Comparison of ENCODE assay signal across 12 cellular contexts in the genomic region with DNA sequence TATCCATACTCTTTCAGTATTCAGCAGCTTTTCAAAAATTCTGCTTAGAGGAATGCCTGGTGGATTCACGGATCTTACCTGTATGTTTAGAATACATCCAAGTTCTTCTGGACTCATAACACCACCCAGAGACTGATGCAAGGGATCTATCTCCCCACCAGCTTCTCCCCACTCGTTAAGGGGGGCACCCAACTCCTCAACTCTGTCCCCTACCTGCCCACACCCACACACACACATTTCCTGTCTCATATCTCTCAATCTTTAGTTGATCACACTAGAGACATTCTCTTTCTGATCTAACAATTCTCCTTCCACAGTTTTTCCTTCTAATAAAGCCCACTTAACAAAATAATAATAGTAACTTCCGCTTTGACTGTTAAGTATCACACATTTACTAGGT.
DNase-seq lines count a peak whose midpoint lies in the region; ATAC-seq and TF ChIP-seq lines count a peak whose summit lies in the region.
"Had no signal": no experiment of that assay in that cellular context is flagged by ENCODE, and none has a peak within 500 bp of the region (broad histone marks: within the 10 kb centered on the region; RNA-seq: fewer than 3 reads in every experiment).

No MANE protein-coding gene starts in this region.

- H4K20me1 ChIP-seq in Loucy (ENCODE audit: insufficient read depth, low read length, poor library complexity, severe bottlenecking), result no peaks in the 10 kb centered on the region

- H3K36me3 Mint-ChIP-seq in activated CD8-positive, alpha-beta memory T cell treated with anti-CD3 and anti-CD28 coated beads, Interleukin-2, amount 10 ng/mL, durations not matched to agents 7 days and 5 days, result peaks cover 23% of the 10 kb centered on the region
- no peaks in the 10 kb centered on the region for H3K36me3 Mint-ChIP-seq in endothelial cell (ENCODE audit: low read depth, unreplicated experiment)

- H3K9me3 ChIP-seq in Loucy (ENCODE audit: insufficient read depth, low read depth, low read length), result no peaks in the 10 kb centered on the region
- H3K9me3 ChIP-seq: HAP-1 had no signal

- peaks cover 17% of the 10 kb centered on the region for H3K4me1 ChIP-seq in Loucy (ENCODE audit: insufficient read depth, low read length, poor library complexity, severe bottlenecking)
- H3K4me1 ChIP-seq: HAP-1 had no signal

- H3K4me1 Mint-ChIP-seq in activated CD8-positive, alpha-beta memory T cell treated with anti-CD3 and anti-CD28 coated beads, Interleukin-2, amount 10 ng/mL, durations not matched to agents 7 days and 5 days, result peaks cover 26% of the 10 kb centered on the region
- no peaks in the 10 kb centered on the region for H3K4me1 Mint-ChIP-seq in endothelial cell (ENCODE audit: unreplicated experiment)

- no peaks in the 10 kb centered on the region for H3K36me3 ChIP-seq in Loucy (ENCODE audit: insufficient read depth, low read length)
- H3K36me3 ChIP-seq: HAP-1 had no signal

- no peak overlapping the region for H3K4me3 ChIP-seq in Loucy (ENCODE audit: low read length, poor library complexity, severe bottlenecking)
- H3K4me3 ChIP-seq: HAP-1 had no signal

- H3K9me3 Mint-ChIP-seq in activated CD8-positive, alpha-beta memory T cell treated with anti-CD3 and anti-CD28 coated beads, Interleukin-2, amount 10 ng/mL, durations not matched to agents 7 days and 5 days (ENCODE audit: low read depth), result peaks cover 9% of the 10 kb centered on the region
- peaks cover 5% of the 10 kb centered on the region for H3K9me3 Mint-ChIP-seq in endothelial cell (ENCODE audit: unreplicated experiment)

- ATAC-seq in activated CD8-positive, alpha-beta memory T cell treated with anti-CD3 and anti-CD28 coated beads, Interleukin-2, amount 10 ng/mL, durations not matched to agents 7 days and 5 days, result no peak
- ATAC-seq in HG03565 (IDR thresholded peaks at IDR 0.05; ENCODE audit: unreplicated experiment), result no peak

- no peaks in the 10 kb centered on the region for H3K27me3 ChIP-seq in Loucy (ENCODE audit: insufficient read depth, low read length, poor library complexity, severe bottlenecking)

- no peak overlapping the region for H3K9ac ChIP-seq in Loucy (ENCODE audit: low read depth, low read length, poor library complexity, severe bottlenecking)

- TF ChIP-seq CTCF in Loucy (conservative IDR thresholded peaks at IDR 0.05; ENCODE audit: low read length) (no peak), endothelial cell (IDR thresholded peaks at IDR 0.05; ENCODE audit: unreplicated experiment) (no peak)

- H3K9me2 ChIP-seq in Loucy (replicated peaks; ENCODE audit: low read depth, low read length), result no peaks in the 10 kb centered on the region

- no peak overlapping the region for H3K4me3 Mint-ChIP-seq in activated CD8-positive, alpha-beta memory T cell treated with anti-CD3 and anti-CD28 coated beads, Interleukin-2, amount 10 ng/mL, durations not matched to agents 7 days and 5 days
- no peak overlapping the region for H3K4me3 Mint-ChIP-seq in endothelial cell (ENCODE audit: unreplicated experiment)
- H3K4me3 Mint-ChIP-seq: CD4-positive, alpha-beta memory T cell; HFFc6 had no signal

- H3K4me2 ChIP-seq in Loucy (ENCODE audit: low read depth, low read length, poor library complexity, severe bottlenecking), result peak overlapping the region; percentile 23

- DNase-seq in activated CD8-positive, alpha-beta memory T cell treated with anti-CD3 and anti-CD28 coated beads, Interleukin-2, amount 10 ng/mL, durations not matched to agents 7 days and 5 days, result no peak
- DNase-seq in activated CD8-positive, alpha-beta memory T cell treated with anti-CD3 and anti-CD28 coated beads for 24 hours, result no peak
- no peak for DNase-seq in endothelial cell (ENCODE audit: low spot score)
- DNase-seq in NOMO-1 (lab: John Stamatoyannopoulos, UW; ENCODE audit: unreplicated experiment in 2 of 2), result no peak
- DNase-seq: Calu3; CD4-positive, alpha-beta memory T cell; DMS53; GOT3 had no signal

- H2AFZ ChIP-seq in Loucy (ENCODE audit: low read length), result no peak overlapping the region

- H3K79me2 ChIP-seq in Loucy (ENCODE audit: insufficient read depth, low read length), result no peaks in the 10 kb centered on the region

- H3K27ac Mint-ChIP-seq in activated CD8-positive, alpha-beta memory T cell treated with anti-CD3 and anti-CD28 coated beads, Interleukin-2, amount 10 ng/mL, durations not matched to agents 7 days and 5 days, result peak overlapping the region; percentile 11
- peak overlapping the region; percentile 25 for H3K27ac Mint-ChIP-seq in endothelial cell (ENCODE audit: unreplicated experiment)
- H3K27ac Mint-ChIP-seq: CD4-positive, alpha-beta memory T cell; HFFc6 had no signal

- CTCF ChIA-PET in activated CD8-positive, alpha-beta memory T cell treated with anti-CD3 and anti-CD28 coated beads, Interleukin-2, amount 10 ng/mL, durations not matched to agents 7 days and 5 days (lab: Charles Lee), result no interaction called here

- no peaks in the 10 kb centered on the region; the same call in 1 of the 2 replicates for H3F3A ChIP-seq in Loucy (ENCODE audit: low read depth)

- no peaks in the 10 kb centered on the region for H3K27me3 Mint-ChIP-seq in activated CD8-positive, alpha-beta memory T cell treated with anti-CD3 and anti-CD28 coated beads, Interleukin-2, amount 10 ng/mL, durations not matched to agents 7 days and 5 days
- peaks cover 2% of the 10 kb centered on the region for H3K27me3 Mint-ChIP-seq in endothelial cell (ENCODE audit: unreplicated experiment)
